In genomic region chr9:109923371-109923770, GRCh38 we compare ENCODE assay signal across 19 cellular contexts.
DNase-seq lines count a peak whose midpoint lies in the region; ATAC-seq and TF ChIP-seq lines count a peak whose summit lies in the region.
"Had no signal": no experiment of that assay in that cellular context is flagged by ENCODE, and none has a peak within 500 bp of the region (broad histone marks: within the 10 kb centered on the region; RNA-seq: fewer than 3 reads in every experiment).

No MANE protein-coding gene starts in this region.

- peaks cover 5% of the 10 kb centered on the region for H3K4me1 Mint-ChIP-seq in type B pancreatic cell (ENCODE audit: unreplicated experiment)

- H3K27ac ChIP-seq in hepatocyte, result peak overlapping the region; percentile 19
- H3K27ac ChIP-seq in subcutaneous abdominal adipose tissue (ENCODE audit: low read depth, low read length), result peak overlapping the region; percentile 52
- H3K27ac ChIP-seq: A549, KMS-11 had no signal

- peak; percentile 72 for DNase-seq in NCI-H2171 treated with DMSO at 0.1 percent for 48 hours (lab: John Stamatoyannopoulos, UW)
- DNase-seq in NCI-H2171 (lab: John Stamatoyannopoulos, UW), result no peak
- peak; percentile 7 for DNase-seq in NCI-H774 (lab: John Stamatoyannopoulos, UW)
- DNase-seq in hepatocyte (ENCODE audit: low spot score), result no peak
- DNase-seq in type B pancreatic cell (ENCODE audit: extremely low spot score, unreplicated experiment), result no peak
- no peak for DNase-seq in pons (ENCODE audit: low spot score)
- DNase-seq: activated gamma-delta T cell; CD4-positive, CD25-positive, alpha-beta regulatory T cell; left ventricle myocardium superior; stimulated activated CD4-positive, alpha-beta T cell treated with anti-CD3 and anti-CD28 coated beads, Interleukin-12 subunit alpha, Interleukin-12 subunit beta, amount 100 ng/mL, for 4 hours; stimulated activated naive CD4-positive, alpha-beta T cell; T-helper 17 cell; upper lobe of left lung had no signal

- H3K36me3 ChIP-seq in hepatocyte (replicated peaks; ENCODE audit: insufficient read depth, low read depth), result no peaks in the 10 kb centered on the region
- H3K36me3 ChIP-seq in subcutaneous abdominal adipose tissue (ENCODE audit: control insufficient read depth in 5 of 5, insufficient read depth in 5 of 5, low read length in 5 of 5), result peaks cover 8 to 40% (median 22%) of the 10 kb centered on the region in 5 donors
- H3K36me3 ChIP-seq: upper lobe of left lung had no signal

- H3K27me3 ChIP-seq in hepatocyte (no peaks in the 10 kb centered on the region), subcutaneous abdominal adipose tissue (ENCODE audit: control insufficient read depth in 5 of 5, insufficient read depth in 4 of 5, low read length in 5 of 5) (no peaks in the 10 kb centered on the region)
- H3K27me3 ChIP-seq: upper lobe of left lung had no signal

- H3K36me3 Mint-ChIP-seq in type B pancreatic cell, result peaks cover 15% of the 10 kb centered on the region
- H3K36me3 Mint-ChIP-seq: CD4-positive, CD25-positive, alpha-beta regulatory T cell had no signal

- H3K4me1 ChIP-seq in hepatocyte (ENCODE audit: insufficient read depth) (no peaks in the 10 kb centered on the region), subcutaneous abdominal adipose tissue (ENCODE audit: control insufficient read depth in 5 of 5, insufficient read depth in 5 of 5, low read length in 5 of 5) (peaks cover 2 to 28% (median 20%) of the 10 kb centered on the region in 5 donors)
- H3K4me1 ChIP-seq: A549 had no signal

- no peaks in the 10 kb centered on the region for H4K20me1 ChIP-seq in hepatocyte (ENCODE audit: insufficient read depth, poor library complexity, severe bottlenecking)

- peak overlapping the region in 2 of 5 donors; percentile 12 to 31 for H3K9ac ChIP-seq in subcutaneous abdominal adipose tissue (ENCODE audit: low read length in 5 of 5)
- H3K9ac ChIP-seq: KMS-11 had no signal

- no peaks in the 10 kb centered on the region for H3K9me3 Mint-ChIP-seq in type B pancreatic cell
- H3K9me3 Mint-ChIP-seq: CD4-positive, CD25-positive, alpha-beta regulatory T cell had no signal

- no peak overlapping the region for H2AFZ ChIP-seq in hepatocyte

- H3K9me3 ChIP-seq in hepatocyte (ENCODE audit: low read depth) (no peaks in the 10 kb centered on the region), subcutaneous abdominal adipose tissue (ENCODE audit: control insufficient read depth in 5 of 5, low read length in 5 of 5) (no peaks in the 10 kb centered on the region)
- H3K9me3 ChIP-seq: A549, upper lobe of left lung had no signal

- H3K27me3 Mint-ChIP-seq in type B pancreatic cell, result peaks cover 2% of the 10 kb centered on the region
- H3K27me3 Mint-ChIP-seq: CD4-positive, CD25-positive, alpha-beta regulatory T cell had no signal

- H3K79me2 ChIP-seq in hepatocyte, result no peaks in the 10 kb centered on the region

- ATAC-seq in HG03571 (IDR thresholded peaks at IDR 0.05; ENCODE audit: unreplicated experiment), result no peak
- ATAC-seq: activated CD4-positive, CD25-positive, alpha-beta regulatory T cell treated with anti-CD3 and anti-CD28 coated beads, Interleukin-2, amount 50 U/mL, for 24 hours; left ventricle myocardium superior; T-helper 17 cell had no signal

- WGBS in hepatocyte (ENCODE audit: low lambda C conversion rate, missing lambda C conversion rate), result 68% methylated on average over 5 of the region's 5 CpGs

- no peak overlapping the region for H3K4me3 ChIP-seq in hepatocyte
- no peak overlapping the region for H3K4me3 ChIP-seq in subcutaneous abdominal adipose tissue (ENCODE audit: low read depth in 1 of 5, low read length in 5 of 5)
- H3K4me3 ChIP-seq: A549, upper lobe of left lung had no signal

- no peak for TF ChIP-seq CTCF in hepatocyte (IDR thresholded peaks at IDR 0.05; ENCODE audit: poor library complexity)
- no peak for TF ChIP-seq CTCF in type B pancreatic cell (conservative IDR thresholded peaks at IDR 0.05)

- no peak overlapping the region for H3K4me2 ChIP-seq in hepatocyte
- H3K4me2 ChIP-seq: A549, KMS-11 had no signal

- H3K27ac Mint-ChIP-seq in type B pancreatic cell, result no peak overlapping the region
- H3K27ac Mint-ChIP-seq: progenitor cell of endocrine pancreas, T-helper 17 cell had no signal

- H3K9me2 ChIP-seq in hepatocyte (replicated peaks; ENCODE audit: insufficient read depth), result no peaks in the 10 kb centered on the region

- H3K4me3 Mint-ChIP-seq in type B pancreatic cell, result no peak overlapping the region
- H3K4me3 Mint-ChIP-seq: T-helper 17 cell had no signal

Comparison
In these comparisons a context has a peak if more than half of its experiments do, and no peak if none do; other contexts are left out.
1. DNase-seq: peak in NCI-H2171 treated with DMSO at 0.1 percent for 48 hours (single experiment) and NCI-H774 (single experiment); none in NCI-H2171 (single experiment), hepatocyte (single experiment), type B pancreatic cell (single experiment) and pons (single experiment).